ENCODE assay signal across 32 cellular contexts in genomic region chr5:120735076-120735475, GRCh38.
DNase-seq lines count a peak whose midpoint lies in the region; ATAC-seq, FAIRE-seq and TF ChIP-seq lines count a peak whose summit lies in the region.
"Had no signal": no experiment of that assay in that cellular context is flagged by ENCODE, and none has a peak within 500 bp of the region (broad histone marks: within the 10 kb centered on the region; RNA-seq: fewer than 3 reads in every experiment).

No MANE protein-coding gene starts in this region.

- no peaks in the 10 kb centered on the region for H3K9me3 ChIP-seq in SK-N-SH
- H3K9me3 ChIP-seq in H1 (ENCODE audit: insufficient read depth in 2 of 2, low read depth in 1 of 2, low read length in 1 of 2): no peaks in the 10 kb centered on the region
- no peaks in the 10 kb centered on the region for H3K9me3 ChIP-seq in trophoblast cell (ENCODE audit: insufficient read depth, low read depth, low read length)
- H3K9me3 ChIP-seq: esophagus muscularis mucosa, HAP-1, ovary, tibial nerve had no signal

- no peak for FAIRE-seq in H1 (lab: Jason Lieb, UNC)
- FAIRE-seq: G401.6, GM18507 had no signal

- no peaks in the 10 kb centered on the region; a peak in 1 of 4 replicates for H3K4me1 ChIP-seq in SK-N-SH (ENCODE audit: control insufficient read depth in 1 of 2, insufficient read depth in 2 of 2, low read depth in 1 of 2, low read length in 1 of 2)
- peaks cover 0 to 6% (median 0%) of the 10 kb centered on the region in 4 experiments; a peak in 1 of 7 replicates for H3K4me1 ChIP-seq in H1 (replicated peaks in 1 of 4; ENCODE audit: control insufficient read depth in 3 of 4, insufficient read depth in 4 of 4, low read length in 3 of 4)
- no peaks in the 10 kb centered on the region for H3K4me1 ChIP-seq in trophoblast cell (ENCODE audit: control insufficient read depth in 1 of 2, insufficient read depth in 2 of 2, low read length in 2 of 2)
- H3K4me1 ChIP-seq: esophagus muscularis mucosa, HAP-1, tibial nerve had no signal

- H4K91ac ChIP-seq in H1 (replicated peaks; ENCODE audit: insufficient read length, low read length) (no peak overlapping the region), trophoblast cell (ENCODE audit: low read depth, low read length) (no peak overlapping the region)

- H2BK12ac ChIP-seq in H1 (ENCODE audit: low read depth, low read length) (no peak overlapping the region), trophoblast cell (ENCODE audit: low read length) (no peak overlapping the region)

- H2BK15ac ChIP-seq in H1 (ENCODE audit: low read length): no peak overlapping the region

- H2AK5ac ChIP-seq in H1 (ENCODE audit: low read depth, low read length) (no peak overlapping the region), trophoblast cell (ENCODE audit: low read length) (no peak overlapping the region)

- H3K23me2 ChIP-seq in H1 (ENCODE audit: low read depth, low read length): no peaks in the 10 kb centered on the region

- CTCF ChIA-PET in SK-N-SH (lab: Yijun Ruan, JAX): interaction anchor here (1.5 kb wide), 1 partner anchor 10 kb away, joined by 6 read pairs; no protein-coding TSS in a partner anchor
- CTCF ChIA-PET in H1 (lab: Charles Lee; ENCODE audit: partially characterized antibody): interaction anchor here (1.4 kb wide), 1 partner anchor 10 kb away, joined by 5 read pairs; no protein-coding TSS in a partner anchor
- CTCF ChIA-PET in activated CD8-positive, alpha-beta T cell treated with anti-CD3 and anti-CD28 coated beads, Interleukin-2, amount 10 ng/mL, durations not matched to agents 7 days and 5 days (lab: Charles Lee): no interaction called here

- H4K5ac ChIP-seq in H1 (ENCODE audit: insufficient read length, low read depth, low read length): no peak overlapping the region

- H4K8ac ChIP-seq in H1 (ENCODE audit: extremely low read depth, insufficient read depth, low read length) (no peak overlapping the region), trophoblast cell (ENCODE audit: low read depth, low read length) (no peak overlapping the region)

- H3K4ac ChIP-seq in H1 (replicated peaks; ENCODE audit: insufficient read length, low read depth, low read length): no peak overlapping the region
- H3K4ac ChIP-seq in trophoblast cell (ENCODE audit: low read depth, low read length): no peak overlapping the region

- H2BK5ac ChIP-seq in H1 (ENCODE audit: low read depth, low read length): no peak overlapping the region
- H2BK5ac ChIP-seq in trophoblast cell (ENCODE audit: low read depth, low read length, poor library complexity): no peak overlapping the region

- in situ Hi-C loops in GM13977 (cut with MboI; ENCODE audit: low pct_unique_long_range_greater_than_20kb, low sequenced_read_pairs, unreplicated experiment): no loop called here

- no peak overlapping the region for H3K4me3 Mint-ChIP-seq in activated CD8-positive, alpha-beta T cell treated with anti-CD3 and anti-CD28 coated beads, Interleukin-2, amount 10 ng/mL, durations not matched to agents 7 days and 5 days
- H3K4me3 Mint-ChIP-seq: activated CD4-positive, alpha-beta T cell treated with anti-CD3 and anti-CD28 coated beads, Interleukin-2, amount 10 ng/mL, durations not matched to agents 24 days and 14 days; activated T-cell treated with anti-CD3 and anti-CD28 coated beads, Interleukin-2, amount 50 U/mL, for 4 hours; brain; CD8-positive, alpha-beta memory T cell; effector memory CD8-positive, alpha-beta T cell; immature natural killer cell; naive thymus-derived CD8-positive, alpha-beta T cell had no signal

- H3K9me3 Mint-ChIP-seq in activated CD8-positive, alpha-beta T cell treated with anti-CD3 and anti-CD28 coated beads, Interleukin-2, amount 10 ng/mL, durations not matched to agents 7 days and 5 days (ENCODE audit: insufficient read depth): peaks cover 5% of the 10 kb centered on the region
- H3K9me3 Mint-ChIP-seq: activated CD4-positive, alpha-beta T cell treated with anti-CD3 and anti-CD28 coated beads, Interleukin-2, amount 10 ng/mL, durations not matched to agents 24 days and 14 days; activated T-cell treated with anti-CD3 and anti-CD28 coated beads, Interleukin-2, amount 50 U/mL, for 4 hours; brain had no signal

- no peak overlapping the region for H2BK20ac ChIP-seq in H1 (ENCODE audit: low read length)

- H3K79me1 ChIP-seq in H1 (ENCODE audit: low read depth, low read length) (no peaks in the 10 kb centered on the region), trophoblast cell (ENCODE audit: low read length) (no peaks in the 10 kb centered on the region)

- H3K79me2 ChIP-seq in SK-N-SH (ENCODE audit: insufficient read depth) (no peaks in the 10 kb centered on the region), H1 (ENCODE audit: control insufficient read depth in 1 of 2, insufficient read depth in 2 of 2, low read length in 2 of 2) (no peaks in the 10 kb centered on the region), trophoblast cell (ENCODE audit: control insufficient read depth, insufficient read depth, low read length, poor library complexity) (no peaks in the 10 kb centered on the region)

- H3K18ac ChIP-seq in H1 (ENCODE audit: extremely low read depth, low read length): no peak overlapping the region
- no peak overlapping the region for H3K18ac ChIP-seq in trophoblast cell (ENCODE audit: low read length)

- no peaks in the 10 kb centered on the region for H3K9me2 ChIP-seq in SK-N-SH

- H3K4me2 ChIP-seq in SK-N-SH (no peak overlapping the region), H1 (ENCODE audit: insufficient read depth in 1 of 2, low read depth in 2 of 2, low read length in 2 of 2) (no peak overlapping the region), trophoblast cell (ENCODE audit: low read length) (no peak overlapping the region)

- H3K27ac ChIP-seq in SK-N-SH (ENCODE audit: low read depth in 2 of 2, low read length in 1 of 2): no peak overlapping the region
- H3K27ac ChIP-seq in H1 (ENCODE audit: low read depth, low read length): no peak overlapping the region
- H3K27ac ChIP-seq in trophoblast cell (ENCODE audit: low read depth, low read length): no peak overlapping the region
- H3K27ac ChIP-seq: esophagus muscularis mucosa, ovary, SK-N-MC, tibial nerve had no signal

- no peak overlapping the region for H3K56ac ChIP-seq in H1 (replicated peaks; ENCODE audit: insufficient read length, low read depth, low read length)

- H3K27ac Mint-ChIP-seq in activated CD8-positive, alpha-beta T cell treated with anti-CD3 and anti-CD28 coated beads, Interleukin-2, amount 10 ng/mL, durations not matched to agents 7 days and 5 days: no peak overlapping the region
- H3K27ac Mint-ChIP-seq: activated CD4-positive, alpha-beta T cell treated with anti-CD3 and anti-CD28 coated beads, Interleukin-2, amount 10 ng/mL, durations not matched to agents 24 days and 14 days; brain; CD8-positive, alpha-beta memory T cell; effector memory CD8-positive, alpha-beta T cell; immature natural killer cell; naive thymus-derived CD8-positive, alpha-beta T cell had no signal

- no peak overlapping the region for H4K12ac ChIP-seq in trophoblast cell (ENCODE audit: low read depth, low read length)

- no peaks in the 10 kb centered on the region for H3K27me3 ChIP-seq in SK-N-SH (ENCODE audit: insufficient read depth)
- no peaks in the 10 kb centered on the region for H3K27me3 ChIP-seq in H1 (replicated peaks in 1 of 4; ENCODE audit: control insufficient read depth in 3 of 4, extremely low read depth in 1 of 4, insufficient read depth in 3 of 4, low read length in 3 of 4)
- H3K27me3 ChIP-seq in trophoblast cell (ENCODE audit: insufficient read depth, low read length): no peaks in the 10 kb centered on the region
- H3K27me3 ChIP-seq: esophagus muscularis mucosa, ovary, tibial nerve had no signal

- H3K14ac ChIP-seq in H1 (ENCODE audit: insufficient read length) (no peak overlapping the region), trophoblast cell (ENCODE audit: low read length) (no peak overlapping the region)

- no peaks in the 10 kb centered on the region for H3K36me3 ChIP-seq in SK-N-SH (replicated peaks in 1 of 2; ENCODE audit: control insufficient read depth in 1 of 2, insufficient read depth in 2 of 2, low read length in 1 of 2)
- H3K36me3 ChIP-seq in H1 (ENCODE audit: control insufficient read depth in 2 of 4, insufficient read depth in 4 of 4, low read length in 3 of 4): no peaks in the 10 kb centered on the region
- no peaks in the 10 kb centered on the region for H3K36me3 ChIP-seq in trophoblast cell (ENCODE audit: control insufficient read depth in 1 of 2, insufficient read depth in 2 of 2, low read length in 2 of 2)
- H3K36me3 ChIP-seq: esophagus muscularis mucosa, HAP-1, ovary, tibial nerve had no signal

- no peaks in the 10 kb centered on the region for H3K36me3 Mint-ChIP-seq in activated CD8-positive, alpha-beta T cell treated with anti-CD3 and anti-CD28 coated beads, Interleukin-2, amount 10 ng/mL, durations not matched to agents 7 days and 5 days (ENCODE audit: low read depth)
- H3K36me3 Mint-ChIP-seq: brain; CD8-positive, alpha-beta memory T cell; immature natural killer cell; naive thymus-derived CD8-positive, alpha-beta T cell had no signal

- no peak for TF ChIP-seq EP300 in SK-N-SH (IDR thresholded peaks at IDR 0.05; ENCODE audit: borderline replicate concordance in 1 of 2, low read depth in 1 of 2, low read length in 1 of 2)
- TF ChIP-seq EP300 in H1 (IDR thresholded peaks at IDR 0.05; ENCODE audit: borderline replicate concordance in 1 of 2, low read depth in 2 of 2, low read length in 2 of 2): no peak

- peak; percentile 30 for TF ChIP-seq CTCF in SK-N-SH (IDR thresholded peaks at IDR 0.05)
- peak in 1 of 3 experiments; percentile 20; a peak in 1 of 4 replicates for TF ChIP-seq CTCF in H1 (IDR thresholded peaks at IDR 0.05; ENCODE audit: control extremely low read depth in 1 of 3, insufficient read depth in 1 of 3, low read depth in 1 of 3, low read length in 3 of 3)
- TF ChIP-seq CTCF in GM13977 (IDR thresholded peaks at IDR 0.05; ENCODE audit: extremely low read depth, insufficient read depth, missing control alignments): no peak

- TF ChIP-seq RAD21 in SK-N-SH (IDR thresholded peaks at IDR 0.05; ENCODE audit: low read length): peak; percentile 37
- peak; percentile 11 to 18; a peak in 1 of 4 replicates for TF ChIP-seq RAD21 in H1 (IDR thresholded peaks at IDR 0.05 in 1 of 2, conservative IDR thresholded peaks at IDR 0.05 in 1 of 2; ENCODE audit: low read depth in 2 of 2, low read length in 2 of 2)

- H3K4me1 Mint-ChIP-seq in activated CD8-positive, alpha-beta T cell treated with anti-CD3 and anti-CD28 coated beads, Interleukin-2, amount 10 ng/mL, durations not matched to agents 7 days and 5 days (ENCODE audit: low read depth): no peaks in the 10 kb centered on the region
- H3K4me1 Mint-ChIP-seq: activated CD4-positive, alpha-beta T cell treated with anti-CD3 and anti-CD28 coated beads, Interleukin-2, amount 10 ng/mL, durations not matched to agents 24 days and 14 days; CD8-positive, alpha-beta memory T cell; immature natural killer cell; naive thymus-derived CD8-positive, alpha-beta T cell had no signal

- H3K23ac ChIP-seq in H1 (ENCODE audit: insufficient read length): no peak overlapping the region
- no peak overlapping the region for H3K23ac ChIP-seq in trophoblast cell (ENCODE audit: low read length)

- H3F3A ChIP-seq in SK-N-SH (replicated peaks; ENCODE audit: insufficient read depth): no peaks in the 10 kb centered on the region

- no peaks in the 10 kb centered on the region for H3K27me3 Mint-ChIP-seq in activated CD8-positive, alpha-beta T cell treated with anti-CD3 and anti-CD28 coated beads, Interleukin-2, amount 10 ng/mL, durations not matched to agents 7 days and 5 days (ENCODE audit: low read depth)
- H3K27me3 Mint-ChIP-seq: activated CD4-positive, alpha-beta T cell treated with anti-CD3 and anti-CD28 coated beads, Interleukin-2, amount 10 ng/mL, durations not matched to agents 24 days and 14 days; brain; CD8-positive, alpha-beta memory T cell; effector memory CD8-positive, alpha-beta T cell; naive thymus-derived CD8-positive, alpha-beta T cell had no signal

- no peak overlapping the region for H3K4me3 ChIP-seq in SK-N-SH (ENCODE audit: low read depth in 2 of 2, low read length in 1 of 2)
- no peak overlapping the region for H3K4me3 ChIP-seq in H1 (ENCODE audit: extremely low read depth in 1 of 4, insufficient read depth in 2 of 4, low read depth in 3 of 4, low read length in 4 of 4)
- H3K4me3 ChIP-seq in trophoblast cell (ENCODE audit: low read depth, low read length): no peak overlapping the region
- H3K4me3 ChIP-seq: esophagus muscularis mucosa, HAP-1, ovary, SK-N-MC, tibial nerve had no signal

- DNase-seq in SHP77 treated with DMSO at 0.1 percent for 48 hours (lab: John Stamatoyannopoulos, UW) (peak; percentile 1), SHP77 (lab: John Stamatoyannopoulos, UW) (no peak), SK-N-SH (no peak), H1 (ENCODE audit: low read depth in 1 of 2, low spot score in 2 of 2) (no peak), trophoblast cell (peak; percentile 0 to 26), GM13977 (ENCODE audit: low spot score) (no peak)
- no peak for DNase-seq in effector CD8-positive, alpha-beta T cell (lab: John Stamatoyannopoulos, UW)
- DNase-seq in activated CD8-positive, alpha-beta T cell treated with anti-CD3 and anti-CD28 coated beads, Interleukin-2, amount 10 ng/mL, durations not matched to agents 7 days and 5 days: no peak
- DNase-seq: 8988T; activated CD4-positive, alpha-beta T cell treated with anti-CD3 and anti-CD28 coated beads, Interleukin-2, amount 10 ng/mL, durations not matched to agents 24 days and 14 days; activated T-cell treated with anti-CD3 and anti-CD28 coated beads, Interleukin-2, amount 50 U/mL, for 4 hours; CD8-positive, alpha-beta memory T cell; DMS 273 treated with DMSO at 0.1 percent for 48 hours; effector memory CD8-positive, alpha-beta T cell; hypothalamus; immature natural killer cell; naive thymus-derived CD8-positive, alpha-beta T cell; NCI-H1417 treated with DMSO at 0.1 percent for 48 hours; NCI-H2081 treated with DMSO at 0.1 percent for 48 hours; NCI-H226; NCI-H69; ovary; small intestine; stimulated activated CD4-positive, alpha-beta T cell treated with anti-CD3 and anti-CD28 coated beads, Interleukin-1b, Interleukin-23, amount 100 ng/mL, for 48 hours; T-helper 2 cell had no signal

- POLR2A ChIA-PET in SK-N-SH (lab: Yijun Ruan, JAX): no interaction called here
- POLR2A ChIA-PET in H1 (lab: Charles Lee; ENCODE audit: partially characterized antibody): interaction anchor here (1.1 to 2.3 kb wide), 2 partner anchors 34 to 39 kb away, joined by 3 to 7 read pairs; no protein-coding TSS in a partner anchor
- POLR2A ChIA-PET in activated CD8-positive, alpha-beta T cell treated with anti-CD3 and anti-CD28 coated beads, Interleukin-2, amount 10 ng/mL, durations not matched to agents 7 days and 5 days (lab: Charles Lee): no interaction called here

- H2AFZ ChIP-seq in SK-N-SH (ENCODE audit: low read depth) (peak overlapping the region; percentile 48; the same call in 1 of the 2 replicates), H1 (ENCODE audit: low read length) (no peak overlapping the region), trophoblast cell (ENCODE audit: insufficient read depth, low read length, poor library complexity) (no peak overlapping the region)

- H3K9ac ChIP-seq in SK-N-SH (no peak overlapping the region), H1 (replicated peaks in 1 of 4; ENCODE audit: extremely low read depth in 1 of 4, low read depth in 3 of 4, low read length in 3 of 4) (no peak overlapping the region), trophoblast cell (ENCODE audit: low read length) (no peak overlapping the region)

- no peak for TF ChIP-seq POLR2A in H1 (IDR thresholded peaks at IDR 0.05; ENCODE audit: control extremely low read depth in 1 of 2, low read depth in 2 of 2, low read length in 2 of 2)

- ATAC-seq in activated CD8-positive, alpha-beta T cell treated with anti-CD3 and anti-CD28 coated beads, Interleukin-2, amount 10 ng/mL, durations not matched to agents 7 days and 5 days: no peak
- ATAC-seq: activated T-cell treated with anti-CD3 and anti-CD28 coated beads, Interleukin-2, amount 50 U/mL, for 4 hours; effector memory CD8-positive, alpha-beta T cell; naive thymus-derived CD8-positive, alpha-beta T cell had no signal

- 88% methylated on average over 2 of the region's 2 CpGs for WGBS in SK-N-SH (ENCODE audit: low lambda C conversion rate)
- WGBS in H1 (ENCODE audit: extremely low coverage in 1 of 2, insufficient coverage in 1 of 2, insufficient read length in 1 of 2, insufficient replicate concordance in 2 of 2, low coverage in 1 of 2, low lambda C conversion rate in 2 of 2, missing lambda C conversion rate in 1 of 2), 2 experiments: 85% methylated on average over 2 of the region's 2 CpGs; no CpG with 5 or more reads in 1 of the 2 experiments
- WGBS in trophoblast cell (ENCODE audit: extremely low coverage, insufficient coverage, insufficient read length): no CpG with 5 or more reads among the region's 2 CpGs

- no peak overlapping the region for H2BK120ac ChIP-seq in H1 (replicated peaks; ENCODE audit: low read depth, low read length)
- no peak overlapping the region for H2BK120ac ChIP-seq in trophoblast cell (ENCODE audit: insufficient read depth, low read length, poor library complexity)

- no peaks in the 10 kb centered on the region for H4K20me1 ChIP-seq in SK-N-SH (ENCODE audit: insufficient read depth)
- H4K20me1 ChIP-seq in H1 (replicated peaks in 1 of 2; ENCODE audit: control insufficient read depth in 1 of 2, insufficient read depth in 2 of 2, low read length in 2 of 2): no peaks in the 10 kb centered on the region

Comparison
In these comparisons a context has a peak if more than half of its experiments do, and no peak if none do; other contexts are left out.
1. DNase-seq: peak in SHP77 treated with DMSO at 0.1 percent for 48 hours (single experiment) and trophoblast cell (2 of 2); none in SHP77 (0 of 2), SK-N-SH (single experiment), H1 (0 of 2), effector CD8-positive, alpha-beta T cell (single experiment), activated CD8-positive, alpha-beta T cell treated with anti-CD3 and anti-CD28 coated beads, Interleukin-2, amount 10 ng/mL, durations not matched to agents 7 days and 5 days (single experiment) and GM13977 (single experiment).